14 cellular contexts compared by ENCODE assay signal in genomic region chr12:52043386-52044212, GRCh38. TPM values are rescaled to one million over a fixed set of nuclear protein-coding genes. Genes with fewer than 3 reads are reported as not detected.
DNase-seq lines count a peak whose midpoint lies in the region; ATAC-seq and TF ChIP-seq lines count a peak whose summit lies in the region.
"Had no signal": no experiment of that assay in that cellular context is flagged by ENCODE, and none has a peak within 500 bp of the region (broad histone marks: within the 10 kb centered on the region; RNA-seq: fewer than 3 reads in every experiment).

No MANE protein-coding gene starts in this region.

- H3K27ac ChIP-seq in ascending aorta (peak overlapping the region; percentile 96 to 99), rectal smooth muscle tissue (ENCODE audit: low read depth, low read length) (peak overlapping the region; percentile 72)

- H3K9me3 ChIP-seq in ascending aorta = no peaks in the 10 kb centered on the region

- peak; percentile 24 to 25 for ATAC-seq in left cardiac atrium

- H3K4me3 ChIP-seq in AG10803 (ENCODE audit: low read length) (peak overlapping the region; percentile 15), ascending aorta (peak overlapping the region; percentile 57 to 65), rectal smooth muscle tissue (ENCODE audit: low read length) (no peak overlapping the region)

- DNase-seq in AG10803 (ENCODE audit: low read depth) = peak; percentile 83
- DNase-seq in ascending aorta (ENCODE audit: low spot score in 2 of 2) = peak; percentile 87 to 97
- DNase-seq in left cardiac atrium = peak; percentile 82
- DNase-seq in activated CD4-positive, alpha-beta T cell treated with anti-CD3 and anti-CD28 coated beads for 1 hour = no peak
- no peak for DNase-seq in stimulated activated CD4-positive, alpha-beta T cell treated with anti-CD3 and anti-CD28 coated beads, Interleukin-12 subunit alpha, Interleukin-12 subunit beta, amount 100 ng/mL, for 4 hours
- no peak for DNase-seq in NCI-H526 treated with DMSO at 0.1 percent for 48 hours (lab: John Stamatoyannopoulos, UW)
- no peak for DNase-seq in HuH-7 (ENCODE audit: low spot score)
- DNase-seq: GF-D8, KBM-7, NCI-H2029 treated with DMSO at 0.1 percent for 48 hours, T1000 had no signal

- TF ChIP-seq CTCF in AG10803 (conservative IDR thresholded peaks at IDR 0.05; ENCODE audit: low read length) = no peak
- TF ChIP-seq CTCF in ascending aorta (IDR thresholded peaks at IDR 0.05) = no peak

- intact Hi-C loops in ascending aorta (cut with DNase I) (loop anchor here (1.0 to 10.0 kb wide), 2 partner anchors 8 to 1181 kb away; partner anchors contain the start of gene NR4A1), left cardiac atrium (cut with DNase I) (no loop called here)

- no peaks in the 10 kb centered on the region for H3K27me3 ChIP-seq in ascending aorta
- no peaks in the 10 kb centered on the region for H3K27me3 ChIP-seq in rectal smooth muscle tissue (ENCODE audit: control insufficient read depth, insufficient read depth, low read length)

- peak overlapping the region; percentile 24 for H3K9ac ChIP-seq in rectal smooth muscle tissue (ENCODE audit: low read length)

- peaks cover 0 to 24% of the 10 kb centered on the region in 2 donors for H3K36me3 ChIP-seq in ascending aorta
- H3K36me3 ChIP-seq in rectal smooth muscle tissue (ENCODE audit: control insufficient read depth, insufficient read depth, low read length) = no peaks in the 10 kb centered on the region

- peaks cover 6 to 55% of the 10 kb centered on the region in 2 donors for H3K4me1 ChIP-seq in ascending aorta
- H3K4me1 ChIP-seq in rectal smooth muscle tissue (ENCODE audit: control insufficient read depth, insufficient read depth, low read length) = peaks cover 26% of the 10 kb centered on the region

RNA-seq across cellular contexts. Expression of gene NR4A1, which starts 7.6 kb away (rescaled TPM):
- total RNA-seq in ascending aorta (722 TPM), left cardiac atrium (100 to 1,000 TPM in 1 of 2 donors, 10 to 100 TPM in 1; 85.6 to 172 TPM)

RNA-seq across cellular contexts. Expression of gene ATG101, which starts 26.2 kb away (rescaled TPM):
- total RNA-seq in ascending aorta = 39.8 TPM
- total RNA-seq in left cardiac atrium = 10 to 100 TPM; 25.2 to 28.7 TPM

RNA-seq across cellular contexts. Expression of gene SMIM41, which starts 35.9 kb away (rescaled TPM):
- total RNA-seq in ascending aorta (7.9 TPM), left cardiac atrium (under 1 TPM in 1 of 2 donors, not detected in 1; 0.27 TPM)
- total RNA-seq: glomerular endothelial cell, H4 had no signal

RNA-seq across cellular contexts. Expression of gene TAMALIN, which starts 36.9 kb away (rescaled TPM):
- total RNA-seq in ascending aorta (32.6 TPM), left cardiac atrium (10 to 100 TPM; 25.3 to 44.0 TPM)

Comparison
In these comparisons a context has a peak if more than half of its experiments do, and no peak if none do; other contexts are left out.
1. DNase-seq: peak in AG10803 (single experiment), ascending aorta (2 of 2) and left cardiac atrium (single experiment); none in activated CD4-positive, alpha-beta T cell treated with anti-CD3 and anti-CD28 coated beads for 1 hour (single experiment), stimulated activated CD4-positive, alpha-beta T cell treated with anti-CD3 and anti-CD28 coated beads, Interleukin-12 subunit alpha, Interleukin-12 subunit beta, amount 100 ng/mL, for 4 hours (single experiment), NCI-H526 treated with DMSO at 0.1 percent for 48 hours (single experiment) and HuH-7 (single experiment).